35 cellular contexts compared by ENCODE assay signal in genomic region chr6:48123601-48124000, GRCh38. TPM values are rescaled to one million over a fixed set of nuclear protein-coding genes. Genes with fewer than 3 reads are reported as not detected.
"Had no signal": no experiment of that assay in that cellular context is flagged by ENCODE, and none has a peak within 500 bp of the region (broad histone marks: within the 10 kb centered on the region; RNA-seq: fewer than 3 reads in every experiment).

No MANE protein-coding gene starts in this region.

- H3K36me3 ChIP-seq: adrenal gland, ascending aorta, brain microvascular endothelial cell, breast epithelium, cardiac muscle cell had no signal

- FAIRE-seq: astrocyte, bronchial epithelial cell had no signal

- H3K27me3 ChIP-seq: adrenal gland, ascending aorta, body of pancreas, brain microvascular endothelial cell, breast epithelium, cardiac muscle cell had no signal

- H3K4me1 ChIP-seq: adrenal gland, ascending aorta, body of pancreas, breast epithelium had no signal

- DNase-seq: activated effector memory CD4-positive, alpha-beta T cell treated with anti-CD3 and anti-CD28 coated beads, Interleukin-2, amount 50 U/mL, for 16 hours; activated effector memory CD4-positive, alpha-beta T cell treated with Interleukin-2 at 50 U/mL for 16 hours; activated gamma-delta T cell; activated gamma-delta T cell treated with Interleukin-2 at 50 U/mL for 16 hours; activated naive CD4-positive, alpha-beta T cell; activated naive CD4-positive, alpha-beta T cell treated with anti-CD3 and anti-CD28 coated beads for 36 hours; activated naive CD4-positive, alpha-beta T cell treated with anti-CD3 and anti-CD28 coated beads, Interleukin-2, amount 10 ng/mL, durations not matched to agents 7 days and 5 days; activated naive CD4-positive, alpha-beta T cell treated with anti-CD3 and anti-CD28 coated beads, Interleukin-2, amount 50 U/mL, for 16 hours; activated naive CD4-positive, alpha-beta T cell treated with Interleukin-2 at 50 U/mL for 16 hours; activated naive CD8-positive, alpha-beta T cell treated with anti-CD3 and anti-CD28 coated beads for 36 hours; activated naive CD8-positive, alpha-beta T cell treated with anti-CD3 and anti-CD28 coated beads, Interleukin-2, amount 10 ng/mL, durations not matched to agents 7 days and 5 days; activated naive CD8-positive, alpha-beta T cell treated with anti-CD3 and anti-CD28 coated beads, Interleukin-2, amount 50 U/mL, for 24 hours; activated T-cell treated with anti-CD3 and anti-CD28 coated beads, Interleukin-2, amount 50 U/mL, for 24 hours; activated T-cell treated with anti-CD3 and anti-CD28 coated beads, Interleukin-2, amount 50 U/mL, for 4 hours; activated T-cell treated with anti-CD3 and anti-CD28 coated beads, Interleukin-2, amount 50 U/mL, for 48 hours; activated T-cell treated with anti-CD3 and anti-CD28 coated beads, Interleukin-2, amount 50 U/mL, for 72 hours; adrenal gland; amniotic stem cell; amygdala; anterior cingulate cortex; aorta; body of pancreas; brain microvascular endothelial cell; caudate nucleus; central memory CD4-positive, alpha-beta T cell; cerebellar nuclear complex had no signal

- H3K27ac ChIP-seq: adrenal gland, ascending aorta, body of pancreas, brain microvascular endothelial cell, breast epithelium, cardiac muscle cell had no signal

- H3K9me3 ChIP-seq: adrenal gland, ascending aorta, body of pancreas, breast epithelium had no signal

- ATAC-seq: activated naive CD4-positive, alpha-beta T cell treated with anti-CD3 and anti-CD28 coated beads, Interleukin-2, amount 50 U/mL, for 72 hours; activated naive CD8-positive, alpha-beta T cell treated with anti-CD3 and anti-CD28 coated beads, Interleukin-2, amount 50 U/mL, for 24 hours; activated T-cell treated with anti-CD3 and anti-CD28 coated beads, Interleukin-2, amount 50 U/mL, for 4 hours; activated T-cell treated with anti-CD3 and anti-CD28 coated beads, Interleukin-2, amount 50 U/mL, for 72 hours; activated T-helper 17 cell treated with anti-CD3 and anti-CD28 coated beads, Interleukin-2, amount 50 U/mL, for 72 hours; body of pancreas had no signal

- H3K4me3 ChIP-seq: adrenal gland, ascending aorta, body of pancreas, breast epithelium, cardiac muscle cell had no signal

RNA-seq across cellular contexts. Expression of gene PTCHD4, which starts 12.6 kb away (rescaled TPM):
- total RNA-seq: activated naive CD4-positive, alpha-beta T cell treated with anti-CD3 and anti-CD28 coated beads for 36 hours; activated naive CD4-positive, alpha-beta T cell treated with anti-CD3 and anti-CD28 coated beads, Interleukin-2, amount 50 U/mL, for 72 hours; activated naive CD8-positive, alpha-beta T cell treated with anti-CD3 and anti-CD28 coated beads for 36 hours; activated naive CD8-positive, alpha-beta T cell treated with anti-CD3 and anti-CD28 coated beads, Interleukin-2, amount 10 ng/mL, durations not matched to agents 7 days and 5 days; activated T-cell treated with anti-CD3 and anti-CD28 coated beads, Interleukin-2, amount 50 U/mL, for 4 hours; activated T-cell treated with anti-CD3 and anti-CD28 coated beads, Interleukin-2, amount 50 U/mL, for 72 hours; activated T-helper 1 cell treated with anti-CD3 and anti-CD28 coated beads, Interleukin-12 subunit alpha, Interleukin-12 subunit beta, Interleukin-2, Interleukin-4 antibody, amounts not matched to agents 30 ng/mL and 10 ng/mL and 1 ng/mL, durations not matched to agents 14 hours and 24 hours and 36 hours; activated T-helper 17 cell treated with anti-CD3 and anti-CD28 coated beads, Interleukin-2, amount 50 U/mL, for 72 hours; activated T-helper 2 cell treated with anti-CD3 and anti-CD28 coated beads, Interferon-gamma antibody, Interleukin-2, Interleukin-4, amounts not matched to agents 10 μg/mL and 5 μg/mL and 100 μg/mL, durations not matched to agents 14 hours and 24 hours and 36 hours had no signal
